Comparison of ENCODE assay signal across 22 cellular contexts in genomic region chr12:68959457-68960161, GRCh38. TPM values are rescaled to one million over a fixed set of nuclear protein-coding genes. Genes with fewer than 3 reads are reported as not detected.
DNase-seq lines count a peak whose midpoint lies in the region; ATAC-seq, FAIRE-seq and TF ChIP-seq lines count a peak whose summit lies in the region.
"Had no signal": no experiment of that assay in that cellular context is flagged by ENCODE, and none has a peak within 500 bp of the region (broad histone marks: within the 10 kb centered on the region; RNA-seq: fewer than 3 reads in every experiment).

No MANE protein-coding gene starts in this region.

- POLR2A ChIA-PET in activated CD4-positive, alpha-beta T cell treated with anti-CD3 and anti-CD28 coated beads, Interleukin-2, amount 10 ng/mL, durations not matched to agents 7 days and 5 days (lab: Charles Lee): no interaction called here

- H3K36me3 Mint-ChIP-seq in activated CD4-positive, alpha-beta T cell treated with anti-CD3 and anti-CD28 coated beads, Interleukin-2, amount 10 ng/mL, durations not matched to agents 24 days and 14 days (ENCODE audit: low read depth): peaks cover 22% of the 10 kb centered on the region
- H3K36me3 Mint-ChIP-seq in activated CD4-positive, alpha-beta T cell treated with anti-CD3 and anti-CD28 coated beads, Interleukin-2, amount 10 ng/mL, durations not matched to agents 7 days and 5 days (ENCODE audit: low read depth): peaks cover 18% of the 10 kb centered on the region
- H3K36me3 Mint-ChIP-seq in activated naive CD8-positive, alpha-beta T cell treated with anti-CD3 and anti-CD28 coated beads, Interleukin-2, amount 50 U/mL, for 24 hours (ENCODE audit: low read depth): peaks cover 14% of the 10 kb centered on the region
- no peaks in the 10 kb centered on the region for H3K36me3 Mint-ChIP-seq in stimulated activated memory B cell treated with anti-CD40 and anti-IgM and Interleukin-4, amounts not matched to agents 10 μg/mL and 1 μg/mL and 100 μg/mL, for 72 hours

- H3K27me3 Mint-ChIP-seq in activated CD4-positive, alpha-beta T cell treated with anti-CD3 and anti-CD28 coated beads, Interleukin-2, amount 10 ng/mL, durations not matched to agents 24 days and 14 days: no peaks in the 10 kb centered on the region
- H3K27me3 Mint-ChIP-seq in activated CD4-positive, alpha-beta T cell treated with anti-CD3 and anti-CD28 coated beads, Interleukin-2, amount 10 ng/mL, durations not matched to agents 7 days and 5 days: no peaks in the 10 kb centered on the region
- no peaks in the 10 kb centered on the region for H3K27me3 Mint-ChIP-seq in activated naive CD8-positive, alpha-beta T cell treated with anti-CD3 and anti-CD28 coated beads, Interleukin-2, amount 50 U/mL, for 24 hours
- no peaks in the 10 kb centered on the region for H3K27me3 Mint-ChIP-seq in stimulated activated memory B cell treated with anti-CD40 and anti-IgM and Interleukin-4, amounts not matched to agents 10 μg/mL and 1 μg/mL and 100 μg/mL, for 72 hours

- peak; percentile 23 for ATAC-seq in activated naive CD8-positive, alpha-beta T cell treated with anti-CD3 and anti-CD28 coated beads, Interleukin-2, amount 50 U/mL, for 24 hours
- no peak for ATAC-seq in stimulated activated memory B cell treated with anti-CD40 and anti-IgM and Interleukin-4, amounts not matched to agents 10 μg/mL and 1 μg/mL and 100 μg/mL, for 72 hours
- ATAC-seq in HG02588 (IDR thresholded peaks at IDR 0.05; ENCODE audit: unreplicated experiment) (no peak), HG03175 (IDR thresholded peaks at IDR 0.05; ENCODE audit: unreplicated experiment) (no peak)
- ATAC-seq: activated CD4-positive, CD25-positive, alpha-beta regulatory T cell treated with anti-CD3 and anti-CD28 coated beads, Interleukin-2, amount 50 U/mL, for 24 hours; HepG2; lower lobe of right lung had no signal

- no peak for DNase-seq in activated CD4-positive, alpha-beta T cell treated with anti-CD3 and anti-CD28 coated beads, Interleukin-2, amount 10 ng/mL, durations not matched to agents 24 days and 14 days
- no peak for DNase-seq in activated CD4-positive, alpha-beta T cell treated with anti-CD3 and anti-CD28 coated beads, Interleukin-2, amount 10 ng/mL, durations not matched to agents 7 days and 5 days
- DNase-seq in GM19239 (ENCODE audit: insufficient read length, low spot score): no peak
- DNase-seq in activated naive CD8-positive, alpha-beta T cell treated with anti-CD3 and anti-CD28 coated beads, Interleukin-2, amount 50 U/mL, for 24 hours: peak; percentile 31
- no peak for DNase-seq in esophagus squamous epithelium (lab: John Stamatoyannopoulos, UW)
- DNase-seq: cortex of kidney; islet precursor cell; lower lobe of right lung; NCI-H1105 treated with DMSO at 0.1 percent for 48 hours; NCI-H510A; small intestine; stimulated activated CD4-positive, alpha-beta T cell treated with anti-CD3 and anti-CD28 coated beads, Interleukin-4, amount 100 ng/mL, for 24 hours; uterus had no signal

- no peaks in the 10 kb centered on the region for H3K9me3 ChIP-seq in esophagus squamous epithelium
- H3K9me3 ChIP-seq: breast epithelium, lower lobe of right lung, uterus had no signal

- TF ChIP-seq CTCF in esophagus squamous epithelium (IDR thresholded peaks at IDR 0.05): no peak

- no peaks in the 10 kb centered on the region for H3K27me3 ChIP-seq in esophagus squamous epithelium
- H3K27me3 ChIP-seq: BLaER1, breast epithelium, uterus had no signal

- no peak for TF ChIP-seq POLR2A in esophagus squamous epithelium (IDR thresholded peaks at IDR 0.05)

- peak; percentile 73 for FAIRE-seq in GM19239 (lab: Jason Lieb, UNC)
- FAIRE-seq: endothelial cell of umbilical vein, HepG2, small intestine had no signal

- peak overlapping the region; percentile 21 for H3K4me3 Mint-ChIP-seq in activated CD4-positive, alpha-beta T cell treated with anti-CD3 and anti-CD28 coated beads, Interleukin-2, amount 10 ng/mL, durations not matched to agents 24 days and 14 days
- H3K4me3 Mint-ChIP-seq in activated CD4-positive, alpha-beta T cell treated with anti-CD3 and anti-CD28 coated beads, Interleukin-2, amount 10 ng/mL, durations not matched to agents 7 days and 5 days: no peak overlapping the region
- peak overlapping the region; percentile 63 for H3K4me3 Mint-ChIP-seq in activated naive CD8-positive, alpha-beta T cell treated with anti-CD3 and anti-CD28 coated beads, Interleukin-2, amount 50 U/mL, for 24 hours
- no peak overlapping the region for H3K4me3 Mint-ChIP-seq in stimulated activated memory B cell treated with anti-CD40 and anti-IgM and Interleukin-4, amounts not matched to agents 10 μg/mL and 1 μg/mL and 100 μg/mL, for 72 hours

- H3K4me1 Mint-ChIP-seq in activated CD4-positive, alpha-beta T cell treated with anti-CD3 and anti-CD28 coated beads, Interleukin-2, amount 10 ng/mL, durations not matched to agents 24 days and 14 days: peaks cover 56% of the 10 kb centered on the region
- H3K4me1 Mint-ChIP-seq in activated CD4-positive, alpha-beta T cell treated with anti-CD3 and anti-CD28 coated beads, Interleukin-2, amount 10 ng/mL, durations not matched to agents 7 days and 5 days: peaks cover 21% of the 10 kb centered on the region
- H3K4me1 Mint-ChIP-seq in activated naive CD8-positive, alpha-beta T cell treated with anti-CD3 and anti-CD28 coated beads, Interleukin-2, amount 50 U/mL, for 24 hours: peaks cover 66% of the 10 kb centered on the region
- peaks cover 29% of the 10 kb centered on the region for H3K4me1 Mint-ChIP-seq in stimulated activated memory B cell treated with anti-CD40 and anti-IgM and Interleukin-4, amounts not matched to agents 10 μg/mL and 1 μg/mL and 100 μg/mL, for 72 hours

- peak overlapping the region in 1 of 4 donors; percentile 1 for H3K27ac ChIP-seq in esophagus squamous epithelium
- H3K27ac ChIP-seq: breast epithelium, lower lobe of right lung, RWPE1, uterus had no signal

- CTCF ChIA-PET in activated CD4-positive, alpha-beta T cell treated with anti-CD3 and anti-CD28 coated beads, Interleukin-2, amount 10 ng/mL, durations not matched to agents 7 days and 5 days (lab: Charles Lee): no interaction called here

- 37 to 48% methylated on average over 5 of the region's 5 CpGs for WGBS in esophagus squamous epithelium, 2 donors

- intact Hi-C loops in activated CD4-positive, alpha-beta T cell treated with anti-CD3 and anti-CD28 coated beads, Interleukin-2, amount 10 ng/mL, durations not matched to agents 24 days and 14 days (cut with micrococcal nuclease): loop anchor here (2.0 to 5.0 kb wide), 4 partner anchors 71 to 1283 kb away; partner anchors contain the start of gene CNOT2
- intact Hi-C loops in esophagus squamous epithelium (cut with DNase I): no loop called here

- H3K4me3 ChIP-seq in esophagus squamous epithelium: no peak overlapping the region
- H3K4me3 ChIP-seq: BLaER1, breast epithelium, lower lobe of right lung, uterus had no signal

- peak overlapping the region; percentile 93 for H3K27ac Mint-ChIP-seq in activated CD4-positive, alpha-beta T cell treated with anti-CD3 and anti-CD28 coated beads, Interleukin-2, amount 10 ng/mL, durations not matched to agents 24 days and 14 days
- no peak overlapping the region for H3K27ac Mint-ChIP-seq in activated CD4-positive, alpha-beta T cell treated with anti-CD3 and anti-CD28 coated beads, Interleukin-2, amount 10 ng/mL, durations not matched to agents 7 days and 5 days
- peak overlapping the region; percentile 97 for H3K27ac Mint-ChIP-seq in activated naive CD8-positive, alpha-beta T cell treated with anti-CD3 and anti-CD28 coated beads, Interleukin-2, amount 50 U/mL, for 24 hours
- peak overlapping the region; percentile 4 for H3K27ac Mint-ChIP-seq in stimulated activated memory B cell treated with anti-CD40 and anti-IgM and Interleukin-4, amounts not matched to agents 10 μg/mL and 1 μg/mL and 100 μg/mL, for 72 hours

- peaks cover 26% of the 10 kb centered on the region for H3K9me3 Mint-ChIP-seq in activated CD4-positive, alpha-beta T cell treated with anti-CD3 and anti-CD28 coated beads, Interleukin-2, amount 10 ng/mL, durations not matched to agents 24 days and 14 days
- H3K9me3 Mint-ChIP-seq in activated CD4-positive, alpha-beta T cell treated with anti-CD3 and anti-CD28 coated beads, Interleukin-2, amount 10 ng/mL, durations not matched to agents 7 days and 5 days: peaks cover 30% of the 10 kb centered on the region
- peaks cover 17% of the 10 kb centered on the region for H3K9me3 Mint-ChIP-seq in activated naive CD8-positive, alpha-beta T cell treated with anti-CD3 and anti-CD28 coated beads, Interleukin-2, amount 50 U/mL, for 24 hours
- H3K9me3 Mint-ChIP-seq in stimulated activated memory B cell treated with anti-CD40 and anti-IgM and Interleukin-4, amounts not matched to agents 10 μg/mL and 1 μg/mL and 100 μg/mL, for 72 hours: no peaks in the 10 kb centered on the region

- peaks cover 3 to 29% (median 9%) of the 10 kb centered on the region in 3 donors for H3K4me1 ChIP-seq in esophagus squamous epithelium
- H3K4me1 ChIP-seq: breast epithelium, uterus had no signal

- no peaks in the 10 kb centered on the region for H3K36me3 ChIP-seq in esophagus squamous epithelium
- H3K36me3 ChIP-seq: BLaER1, breast epithelium, lower lobe of right lung, uterus had no signal

RNA-seq across cellular contexts. Expression of gene CPM, which starts 26.6 kb away (rescaled TPM):
- 63.5 and 76.5 TPM in 2 replicates for total RNA-seq in activated CD4-positive, alpha-beta T cell treated with anti-CD3 and anti-CD28 coated beads, Interleukin-2, amount 10 ng/mL, durations not matched to agents 24 days and 14 days
- total RNA-seq in activated CD4-positive, alpha-beta T cell treated with anti-CD3 and anti-CD28 coated beads, Interleukin-2, amount 10 ng/mL, durations not matched to agents 7 days and 5 days: under 1 TPM; 0.27 to 0.87 TPM
- 10 to 100 TPM; 10.9 to 35.5 (median 20.6) TPM for total RNA-seq in esophagus squamous epithelium
- total RNA-seq: endothelial cell of umbilical vein, HepG2 had no signal

Comparison
In these comparisons a context has a peak if more than half of its experiments do, and no peak if none do; other contexts are left out.
1. H3K4me3 Mint-ChIP-seq: peak in activated CD4-positive, alpha-beta T cell treated with anti-CD3 and anti-CD28 coated beads, Interleukin-2, amount 10 ng/mL, durations not matched to agents 24 days and 14 days (single experiment) and activated naive CD8-positive, alpha-beta T cell treated with anti-CD3 and anti-CD28 coated beads, Interleukin-2, amount 50 U/mL, for 24 hours (single experiment); none in activated CD4-positive, alpha-beta T cell treated with anti-CD3 and anti-CD28 coated beads, Interleukin-2, amount 10 ng/mL, durations not matched to agents 7 days and 5 days (single experiment) and stimulated activated memory B cell treated with anti-CD40 and anti-IgM and Interleukin-4, amounts not matched to agents 10 μg/mL and 1 μg/mL and 100 μg/mL, for 72 hours (single experiment).
2. RNA of gene CPM, which starts 26.6 kb away (total RNA-seq): 63.5 to 76.5 TPM in activated CD4-positive, alpha-beta T cell treated with anti-CD3 and anti-CD28 coated beads, Interleukin-2, amount 10 ng/mL, durations not matched to agents 24 days and 14 days and 10.9 to 35.5 TPM in esophagus squamous epithelium; 0.27 to 0.87 TPM in activated CD4-positive, alpha-beta T cell treated with anti-CD3 and anti-CD28 coated beads, Interleukin-2, amount 10 ng/mL, durations not matched to agents 7 days and 5 days; every median in the first group is over 4 times any median in the second.